ENCODE assay signal across 13 cellular contexts in genomic region chr12:102479984-102480383, GRCh38. TPM values are rescaled to one million over a fixed set of nuclear protein-coding genes. Genes with fewer than 3 reads are reported as not detected.
DNase-seq lines count a peak whose midpoint lies in the region; ATAC-seq and TF ChIP-seq lines count a peak whose summit lies in the region.
"Had no signal": no experiment of that assay in that cellular context is flagged by ENCODE, and none has a peak within 500 bp of the region (broad histone marks: within the 10 kb centered on the region; RNA-seq: fewer than 3 reads in every experiment).

No MANE protein-coding gene starts in this region.

- ATAC-seq in HG03196 (IDR thresholded peaks at IDR 0.05; ENCODE audit: unreplicated experiment), result no peak

- H4K20me1 ChIP-seq in MM.1S (ENCODE audit: insufficient read depth, low read length) (no peaks in the 10 kb centered on the region), PC-9 (ENCODE audit: insufficient read depth) (no peaks in the 10 kb centered on the region)

- H3K4me1 ChIP-seq in MM.1S (ENCODE audit: low read length) (peaks cover 47% of the 10 kb centered on the region), prostate gland (replicated peaks) (no peaks in the 10 kb centered on the region), PC-9 (replicated peaks; ENCODE audit: insufficient read depth) (0 out of 2 replicates have a peak, but pooled peaks cover 4% of the 10 kb centered on the region)

- H3F3A ChIP-seq in MM.1S (ENCODE audit: insufficient read depth, low read length) (peaks cover 71% of the 10 kb centered on the region), PC-9 (ENCODE audit: insufficient read depth, low read depth) (no peaks in the 10 kb centered on the region)

- intact Hi-C loops in prostate gland (cut with DNase I), result loop anchor here (5.0 kb wide), 1 partner anchor 538 kb away; no protein-coding TSS in a partner anchor
- intact Hi-C loops in PC-9 (cut with micrococcal nuclease; ENCODE audit: unreplicated experiment), result loop anchor here (5.0 to 10.0 kb wide), 4 partner anchors 222 to 545 kb away; no protein-coding TSS in a partner anchor

- H3K27me3 ChIP-seq in MM.1S (replicated peaks; ENCODE audit: insufficient read depth, low read length), result no peaks in the 10 kb centered on the region
- no peaks in the 10 kb centered on the region for H3K27me3 ChIP-seq in prostate gland (replicated peaks; ENCODE audit: insufficient read depth)
- no peaks in the 10 kb centered on the region for H3K27me3 ChIP-seq in PC-9 (ENCODE audit: insufficient read depth, low read depth)

- no peak for TF ChIP-seq POLR2A in prostate gland (IDR thresholded peaks at IDR 0.05)

- peaks cover 26% of the 10 kb centered on the region for H3K79me2 ChIP-seq in MM.1S (ENCODE audit: low read length)
- no peaks in the 10 kb centered on the region for H3K79me2 ChIP-seq in PC-9 (ENCODE audit: low read depth)

- no peaks in the 10 kb centered on the region for H3K9me2 ChIP-seq in MM.1S (replicated peaks; ENCODE audit: insufficient read depth, low read length)
- no peaks in the 10 kb centered on the region for H3K9me2 ChIP-seq in PC-9 (ENCODE audit: insufficient read depth)

- H3K4me2 ChIP-seq in MM.1S (ENCODE audit: low read depth, low read length), result peak overlapping the region; percentile 75
- H3K4me2 ChIP-seq in PC-9, result no peak overlapping the region

- 36% methylated on average over 4 of the region's 4 CpGs for WGBS in prostate gland

- H3K36me3 ChIP-seq in MM.1S (replicated peaks; ENCODE audit: insufficient read depth, low read length) (no peaks in the 10 kb centered on the region), prostate gland (no peaks in the 10 kb centered on the region), PC-9 (ENCODE audit: low read depth) (no peaks in the 10 kb centered on the region)

- H3K27ac ChIP-seq in 22Rv1 (peak overlapping the region; percentile 75), MM.1S (ENCODE audit: low read length) (peak overlapping the region; percentile 98), prostate gland (peak overlapping the region in 1 of 2 donors; percentile 3), PC-9 (no peak overlapping the region)

- H3K4me3 ChIP-seq in MM.1S (ENCODE audit: low read length) (peak overlapping the region; percentile 47), fibroblast of villous mesenchyme (ENCODE audit: low read depth, low read length) (peak overlapping the region; percentile 39), prostate gland (peak overlapping the region; percentile 10 to 18), PC-9 (no peak overlapping the region)
- H3K4me3 ChIP-seq: mucosa of descending colon had no signal

- no peak for TF ChIP-seq CTCF in 22Rv1 (IDR thresholded peaks at IDR 0.05)
- TF ChIP-seq CTCF in MM.1S (IDR thresholded peaks at IDR 0.05; ENCODE audit: low read length), result no peak
- TF ChIP-seq CTCF in fibroblast of villous mesenchyme (IDR thresholded peaks at IDR 0.05; ENCODE audit: insufficient read depth, low read depth, low read length), result no peak
- no peak for TF ChIP-seq CTCF in prostate gland (IDR thresholded peaks at IDR 0.05)
- TF ChIP-seq CTCF in PC-9 (conservative IDR thresholded peaks at IDR 0.05), result no peak

- CTCF ChIA-PET in PC-9 (lab: Charles Lee), result no interaction called here

- DNase-seq in MM.1S (peak; percentile 69), fibroblast of villous mesenchyme (ENCODE audit: low read depth) (no peak), prostate gland (ENCODE audit: low spot score) (no peak), PC-9 (no peak), SKM-1 treated with dmso at 0.1 percent for 144 hours (lab: John Stamatoyannopoulos, UW; ENCODE audit: unreplicated experiment) (no peak), C1 segment of cervical spinal cord (lab: John Stamatoyannopoulos, UW) (no peak)
- DNase-seq: activated CD4-positive, CD25-positive, alpha-beta regulatory T cell; activated gamma-delta T cell; NCI-H1436 treated with DMSO at 0.1 percent for 48 hours; NCI-H446 had no signal

- POLR2A ChIA-PET in PC-9 (lab: Charles Lee; ENCODE audit: unreplicated experiment), result no interaction called here

- peak overlapping the region; percentile 82 for H3K9ac ChIP-seq in MM.1S (ENCODE audit: low read length)

- H2AFZ ChIP-seq in MM.1S (ENCODE audit: low read length) (no peak overlapping the region), PC-9 (no peak overlapping the region)

- BruUV-seq in PC-9 (replicated peaks; lab: Mats Ljungman, UMichigan), result no TSS peak

- no peaks in the 10 kb centered on the region for H3K9me3 ChIP-seq in MM.1S (replicated peaks; ENCODE audit: insufficient read depth, low read length)
- H3K9me3 ChIP-seq in prostate gland, result no peaks in the 10 kb centered on the region
- H3K9me3 ChIP-seq in PC-9 (ENCODE audit: insufficient read depth, low read depth), result no peaks in the 10 kb centered on the region
- H3K9me3 ChIP-seq: mucosa of descending colon had no signal

RNA-seq across cellular contexts. Expression of gene IGF1, which starts 0.4 kb away (rescaled TPM):
- total RNA-seq in fibroblast of villous mesenchyme, result under 0.01 and 0.64 TPM in 2 replicates
- total RNA-seq in prostate gland, result 10 to 100 TPM in 1 of 2 donors, 1 to 10 TPM in 1; 6.9 to 35.6 TPM
- total RNA-seq in PC-9 (2021), result not detected in 2 replicates
